Comparison of ENCODE assay signal across 24 cellular contexts in genomic region chr10:61620511-61620910, GRCh38. TPM values are rescaled to one million over a fixed set of nuclear protein-coding genes. Genes with fewer than 3 reads are reported as not detected.
"Had no signal": no experiment of that assay in that cellular context is flagged by ENCODE, and none has a peak within 500 bp of the region (broad histone marks: within the 10 kb centered on the region; RNA-seq: fewer than 3 reads in every experiment).

No MANE protein-coding gene starts in this region.

- H3K4me3 ChIP-seq: K562, SJSA1, SK-N-MC had no signal

- H3K27ac Mint-ChIP-seq: IgD-negative memory B cell had no signal

- H3K27me3 ChIP-seq: SJSA1 had no signal

- H3K36me3 ChIP-seq: SJSA1 had no signal

- H3K27ac ChIP-seq: KMS-11, SJSA1, SK-N-MC had no signal

- H3K4me3 Mint-ChIP-seq: IgD-negative memory B cell had no signal

- H3K9me3 Mint-ChIP-seq: IgD-negative memory B cell had no signal

- DNase-seq: Kasumi-1, MM.1S, NCI-H1092 treated with DMSO at 0.1 percent for 48 hours, NCI-H1436, NCI-H187, NCI-H2029, NCI-H2081 treated with DMSO at 0.1 percent for 48 hours, NCI-H2171, NCI-H226, NCI-H446, NCI-H510A, NCI-H524 treated with DMSO at 0.1 percent for 48 hours, NCI-H69, NCI-H774, SHP77 treated with DMSO at 0.1 percent for 48 hours had no signal

- H3K36me3 Mint-ChIP-seq: IgD-negative memory B cell had no signal

- FAIRE-seq: HepG2, K562 had no signal

- H3K9ac ChIP-seq: KMS-11 had no signal

- H3K9me3 ChIP-seq: SJSA1 had no signal

- H3K4me2 ChIP-seq: KMS-11 had no signal

RNA-seq across cellular contexts. Expression of gene CABCOCO1, which starts 42.2 kb away (rescaled TPM):
- total RNA-seq: HepG2, HT1080, K562, Right ventricle myocardium inferior, RPMI7951 had no signal
- polyA plus RNA-seq: HepG2, IgD-negative memory B cell had no signal
